ENCODE assay signal across 26 cellular contexts in genomic region chr2:45808294-45808693, GRCh38.
DNase-seq lines count a peak whose midpoint lies in the region; ATAC-seq lines count a peak whose summit lies in the region.
"Had no signal": no experiment of that assay in that cellular context is flagged by ENCODE, and none has a peak within 500 bp of the region (broad histone marks: within the 10 kb centered on the region; RNA-seq: fewer than 3 reads in every experiment).

No MANE protein-coding gene starts in this region.

- peaks cover 0 to 7% of the 10 kb centered on the region in 2 donors for H3K4me1 Mint-ChIP-seq in effector memory CD8-positive, alpha-beta T cell (ENCODE audit: low read depth in 2 of 2)
- no peaks in the 10 kb centered on the region for H3K4me1 Mint-ChIP-seq in activated naive CD8-positive, alpha-beta T cell treated with anti-CD3 and anti-CD28 coated beads, Interleukin-2, amount 50 U/mL, for 24 hours
- H3K4me1 Mint-ChIP-seq: activated CD4-positive, alpha-beta T cell treated with anti-CD3 and anti-CD28 coated beads for 36 hours; activated naive CD4-positive, alpha-beta T cell treated with anti-CD3 and anti-CD28 coated beads, Interleukin-2, amount 50 U/mL, for 24 hours had no signal

- DNase-seq in NCI-H2196 (lab: John Stamatoyannopoulos, UW; ENCODE audit: unreplicated experiment) (peak; percentile 10), NCI-H2196 treated with DMSO at 0.1 percent for 48 hours (lab: John Stamatoyannopoulos, UW; ENCODE audit: unreplicated experiment) (no peak), NCI-H1694 (lab: John Stamatoyannopoulos, UW) (peak; percentile 44), NCI-H510A treated with DMSO at 0.1 percent for 48 hours (lab: John Stamatoyannopoulos, UW) (peak; percentile 87)
- no peak for DNase-seq in effector memory CD8-positive, alpha-beta T cell
- DNase-seq in activated naive CD8-positive, alpha-beta T cell treated with anti-CD3 and anti-CD28 coated beads, Interleukin-2, amount 50 U/mL, for 24 hours, result no peak
- DNase-seq: activated CD4-positive, alpha-beta T cell treated with anti-CD3 and anti-CD28 coated beads for 36 hours; activated CD8-positive, alpha-beta T cell treated with anti-CD3 and anti-CD28 coated beads, Interleukin-2, amount 10 ng/mL, durations not matched to agents 7 days and 5 days; activated T-cell treated with anti-CD3 and anti-CD28 coated beads for 4 hours; amygdala; CD4-positive, alpha-beta memory T cell; H7; kidney glomerular epithelial cell; MG63; NCI-H187; posterior cingulate gyrus; spleen; stimulated activated CD4-positive, alpha-beta T cell treated with anti-CD3 and anti-CD28 coated beads, Interleukin-2, amount 100 ng/mL, for 24 hours; stimulated activated CD8-positive, alpha-beta memory T cell treated with anti-CD3 and anti-CD28 coated beads, Interleukin-4, amount 100 ng/mL, for 48 hours; SW 1271; testis had no signal

- peaks cover 4% of the 10 kb centered on the region for H3K36me3 Mint-ChIP-seq in effector memory CD8-positive, alpha-beta T cell (ENCODE audit: insufficient read depth)
- H3K36me3 Mint-ChIP-seq in activated naive CD8-positive, alpha-beta T cell treated with anti-CD3 and anti-CD28 coated beads, Interleukin-2, amount 50 U/mL, for 24 hours (ENCODE audit: low read depth), result no peaks in the 10 kb centered on the region
- H3K36me3 Mint-ChIP-seq: activated naive CD4-positive, alpha-beta T cell treated with anti-CD3 and anti-CD28 coated beads, Interleukin-2, amount 50 U/mL, for 24 hours; CD4-positive, alpha-beta memory T cell; neural progenitor cell had no signal

- no peak overlapping the region for H3K27ac Mint-ChIP-seq in effector memory CD8-positive, alpha-beta T cell
- H3K27ac Mint-ChIP-seq in activated naive CD8-positive, alpha-beta T cell treated with anti-CD3 and anti-CD28 coated beads, Interleukin-2, amount 50 U/mL, for 24 hours, result no peak overlapping the region
- H3K27ac Mint-ChIP-seq: activated CD4-positive, alpha-beta T cell treated with anti-CD3 and anti-CD28 coated beads for 36 hours; activated CD8-positive, alpha-beta T cell treated with anti-CD3 and anti-CD28 coated beads, Interleukin-2, amount 10 ng/mL, durations not matched to agents 7 days and 5 days; activated naive CD4-positive, alpha-beta T cell treated with anti-CD3 and anti-CD28 coated beads, Interleukin-2, amount 50 U/mL, for 24 hours; activated T-helper 2 cell treated with anti-CD3 and anti-CD28 coated beads, Interferon-gamma antibody, Interleukin-2, Interleukin-4, amounts not matched to agents 10 μg/mL and 5 μg/mL and 100 μg/mL, durations not matched to agents 14 hours and 24 hours and 36 hours; CD4-positive, alpha-beta memory T cell had no signal

- H3K4me3 Mint-ChIP-seq in effector memory CD8-positive, alpha-beta T cell, result no peak overlapping the region
- H3K4me3 Mint-ChIP-seq in activated naive CD8-positive, alpha-beta T cell treated with anti-CD3 and anti-CD28 coated beads, Interleukin-2, amount 50 U/mL, for 24 hours, result no peak overlapping the region
- H3K4me3 Mint-ChIP-seq: activated CD4-positive, alpha-beta T cell treated with anti-CD3 and anti-CD28 coated beads for 36 hours; activated CD8-positive, alpha-beta T cell treated with anti-CD3 and anti-CD28 coated beads, Interleukin-2, amount 10 ng/mL, durations not matched to agents 7 days and 5 days; activated naive CD4-positive, alpha-beta T cell treated with anti-CD3 and anti-CD28 coated beads, Interleukin-2, amount 50 U/mL, for 24 hours; CD4-positive, alpha-beta memory T cell; neural progenitor cell; stimulated activated naive CD8-positive, alpha-beta T cell treated with anti-CD3 and anti-CD28 coated beads, Interleukin-15, Interleukin-2, amounts not matched to agents 100 ng/mL and 50 ng/mL, for 24 hours had no signal

- H3K27me3 Mint-ChIP-seq in effector memory CD8-positive, alpha-beta T cell, result no peaks in the 10 kb centered on the region
- H3K27me3 Mint-ChIP-seq in activated naive CD8-positive, alpha-beta T cell treated with anti-CD3 and anti-CD28 coated beads, Interleukin-2, amount 50 U/mL, for 24 hours, result no peaks in the 10 kb centered on the region
- H3K27me3 Mint-ChIP-seq: activated CD4-positive, alpha-beta T cell treated with anti-CD3 and anti-CD28 coated beads for 36 hours; activated naive CD4-positive, alpha-beta T cell treated with anti-CD3 and anti-CD28 coated beads, Interleukin-2, amount 50 U/mL, for 24 hours; CD4-positive, alpha-beta memory T cell; stimulated activated naive CD8-positive, alpha-beta T cell treated with anti-CD3 and anti-CD28 coated beads, Interleukin-15, Interleukin-2, amounts not matched to agents 100 ng/mL and 50 ng/mL, for 24 hours had no signal

- H3K9me3 Mint-ChIP-seq in effector memory CD8-positive, alpha-beta T cell, result no peaks in the 10 kb centered on the region
- H3K9me3 Mint-ChIP-seq in activated naive CD8-positive, alpha-beta T cell treated with anti-CD3 and anti-CD28 coated beads, Interleukin-2, amount 50 U/mL, for 24 hours, result no peaks in the 10 kb centered on the region
- H3K9me3 Mint-ChIP-seq: activated naive CD4-positive, alpha-beta T cell treated with anti-CD3 and anti-CD28 coated beads, Interleukin-2, amount 50 U/mL, for 24 hours; activated T-helper 2 cell treated with anti-CD3 and anti-CD28 coated beads, Interferon-gamma antibody, Interleukin-2, Interleukin-4, amounts not matched to agents 10 μg/mL and 5 μg/mL and 100 μg/mL, durations not matched to agents 14 hours and 24 hours and 36 hours; stimulated activated naive CD8-positive, alpha-beta T cell treated with anti-CD3 and anti-CD28 coated beads, Interleukin-15, Interleukin-2, amounts not matched to agents 100 ng/mL and 50 ng/mL, for 24 hours had no signal

- ATAC-seq in effector memory CD8-positive, alpha-beta T cell (replicated peaks), result no peak
- no peak for ATAC-seq in GM21390 (IDR thresholded peaks at IDR 0.05; ENCODE audit: unreplicated experiment)
- no peak for ATAC-seq in activated naive CD8-positive, alpha-beta T cell treated with anti-CD3 and anti-CD28 coated beads, Interleukin-2, amount 50 U/mL, for 24 hours
- ATAC-seq: activated CD4-positive, alpha-beta T cell treated with anti-CD3 and anti-CD28 coated beads for 36 hours; activated CD8-positive, alpha-beta T cell treated with anti-CD3 and anti-CD28 coated beads, Interleukin-2, amount 10 ng/mL, durations not matched to agents 7 days and 5 days had no signal

Comparison
In these comparisons a context has a peak if more than half of its experiments do, and no peak if none do; other contexts are left out.
1. DNase-seq: peak in NCI-H2196 (single experiment), NCI-H1694 (single experiment) and NCI-H510A treated with DMSO at 0.1 percent for 48 hours (single experiment); none in NCI-H2196 treated with DMSO at 0.1 percent for 48 hours (single experiment), effector memory CD8-positive, alpha-beta T cell (0 of 3) and activated naive CD8-positive, alpha-beta T cell treated with anti-CD3 and anti-CD28 coated beads, Interleukin-2, amount 50 U/mL, for 24 hours (single experiment).